ENCODE assay signal across 9 cellular contexts in the genomic region with DNA sequence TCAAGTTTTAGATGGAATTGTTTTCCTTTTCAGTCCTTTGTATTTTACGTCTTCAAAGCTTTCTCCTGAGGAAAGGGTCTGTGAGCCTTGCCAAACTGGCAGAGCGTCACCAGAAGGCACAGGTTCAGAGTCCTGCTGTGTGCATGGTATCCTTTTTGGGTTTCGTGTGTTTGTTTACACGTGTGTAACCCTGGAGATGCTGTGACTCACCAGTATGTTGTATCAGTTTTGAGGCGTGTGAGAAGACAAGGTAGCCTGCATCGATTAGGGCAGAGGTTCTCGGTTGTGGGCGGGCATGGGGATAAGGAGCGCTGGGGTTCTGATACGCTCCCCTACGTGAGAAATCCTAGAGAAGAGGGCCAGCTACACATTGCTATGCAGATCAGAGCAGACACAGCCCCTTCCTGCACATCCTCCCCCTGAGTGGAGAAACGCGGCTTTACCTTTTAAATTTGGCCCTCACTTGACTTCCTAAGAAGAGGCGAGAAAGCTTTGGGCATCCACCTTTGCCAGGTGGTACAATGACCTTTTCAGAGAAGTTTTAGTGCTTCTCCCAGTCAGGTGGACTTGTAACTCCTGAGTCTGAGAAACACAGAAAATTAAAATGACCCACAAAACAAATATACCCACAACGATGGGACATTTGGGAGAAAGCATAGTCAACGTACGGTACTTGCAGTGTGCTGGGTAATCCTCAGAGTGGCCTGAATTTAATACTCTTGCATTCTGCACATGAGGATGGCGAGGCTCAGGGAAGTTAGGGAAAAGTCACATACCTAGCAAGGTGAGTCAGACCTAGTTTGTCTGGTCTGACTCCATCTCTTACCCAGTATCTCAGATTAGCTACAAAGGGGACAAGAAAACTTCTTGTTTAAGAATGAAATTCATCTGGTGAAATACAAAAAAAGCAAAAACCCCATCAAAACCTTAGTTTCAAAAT. TPM values are rescaled to one million over a fixed set of nuclear protein-coding genes. Genes with fewer than 3 reads are reported as not detected.
DNase-seq lines count a peak whose midpoint lies in the region; ATAC-seq and TF ChIP-seq lines count a peak whose summit lies in the region.
"Had no signal": no experiment of that assay in that cellular context is flagged by ENCODE, and none has a peak within 500 bp of the region (broad histone marks: within the 10 kb centered on the region; RNA-seq: fewer than 3 reads in every experiment).

No MANE protein-coding gene starts in this region.

- peaks cover 6% of the 10 kb centered on the region for H3K79me2 ChIP-seq in smooth muscle cell (ENCODE audit: low read depth)

- H3K27me3 ChIP-seq in smooth muscle cell (ENCODE audit: low read depth): no peaks in the 10 kb centered on the region

- no peak overlapping the region for H3K4me3 ChIP-seq in epithelial cell of esophagus (ENCODE audit: low read length)
- H3K4me3 ChIP-seq in smooth muscle cell: no peak overlapping the region

- no peaks in the 10 kb centered on the region for H3K36me3 ChIP-seq in smooth muscle cell (ENCODE audit: low read depth)

- H3K4me1 Mint-ChIP-seq in activated CD4-positive, alpha-beta T cell treated with anti-CD3 and anti-CD28 coated beads for 36 hours: peaks cover 2% of the 10 kb centered on the region

- TF ChIP-seq CTCF in epithelial cell of esophagus (IDR thresholded peaks at IDR 0.05; ENCODE audit: insufficient read depth, low read depth, low read length, missing control alignments) (no peak), smooth muscle cell (IDR thresholded peaks at IDR 0.05; ENCODE audit: borderline replicate concordance, insufficient read depth, poor library complexity, severe bottlenecking) (no peak)

- no peak overlapping the region for H3K4me3 Mint-ChIP-seq in activated CD4-positive, alpha-beta T cell treated with anti-CD3 and anti-CD28 coated beads for 36 hours

- H3K9me3 Mint-ChIP-seq in activated CD4-positive, alpha-beta T cell treated with anti-CD3 and anti-CD28 coated beads for 36 hours (ENCODE audit: low read depth): no peaks in the 10 kb centered on the region

- H3K36me3 Mint-ChIP-seq in activated CD4-positive, alpha-beta T cell treated with anti-CD3 and anti-CD28 coated beads for 36 hours (ENCODE audit: low read depth): peaks cover 12% of the 10 kb centered on the region

- ATAC-seq in activated CD4-positive, alpha-beta T cell treated with anti-CD3 and anti-CD28 coated beads for 36 hours: peak; percentile 33
- no peak for ATAC-seq in GM19035 (IDR thresholded peaks at IDR 0.05; ENCODE audit: unreplicated experiment)

- CTCF ChIA-PET in activated CD4-positive, alpha-beta T cell treated with anti-CD3 and anti-CD28 coated beads for 36 hours (lab: Charles Lee): interaction anchor here (0.6 kb wide), 1 partner anchor 247 kb away, joined by 3 read pairs; no protein-coding TSS in a partner anchor

- peak overlapping the region; percentile 11 for H3K4me2 ChIP-seq in smooth muscle cell

- no peaks in the 10 kb centered on the region for H3K4me1 ChIP-seq in smooth muscle cell (ENCODE audit: low read depth)

- H2AFZ ChIP-seq in smooth muscle cell (ENCODE audit: low read depth): no peak overlapping the region

- 84% methylated on average over 18 of the region's 18 CpGs for WGBS in smooth muscle cell (ENCODE audit: low lambda C conversion rate)

- H3K27ac Mint-ChIP-seq in activated CD4-positive, alpha-beta T cell treated with anti-CD3 and anti-CD28 coated beads for 36 hours: no peak overlapping the region

- POLR2A ChIA-PET in activated CD4-positive, alpha-beta T cell treated with anti-CD3 and anti-CD28 coated beads for 36 hours (lab: Charles Lee): no interaction called here

- peak overlapping the region; percentile 31 for H3K9ac ChIP-seq in smooth muscle cell (ENCODE audit: low read depth)

- no peaks in the 10 kb centered on the region for H3K9me3 ChIP-seq in smooth muscle cell (replicated peaks; ENCODE audit: low read depth)

- peaks cover 20% of the 10 kb centered on the region for H4K20me1 ChIP-seq in smooth muscle cell (ENCODE audit: low read depth)

- H3F3A ChIP-seq in smooth muscle cell (ENCODE audit: low read depth): no peaks in the 10 kb centered on the region

- intact Hi-C loops in activated CD4-positive, alpha-beta T cell treated with anti-CD3 and anti-CD28 coated beads for 36 hours (cut with DNase I, micrococcal nuclease): no loop called here

- DNase-seq in activated CD4-positive, alpha-beta T cell treated with anti-CD3 and anti-CD28 coated beads for 36 hours: no peak
- DNase-seq in activated CD4-positive, alpha-beta T cell treated with anti-CD3 and anti-CD28 coated beads for 48 hours: no peak
- DNase-seq in HT-29 (ENCODE audit: low spot score) (peak; percentile 86), epithelial cell of esophagus (ENCODE audit: low read depth) (peak; percentile 87), smooth muscle cell (lab: John Stamatoyannopoulos, UW; ENCODE audit: unreplicated experiment) (no peak), SKM-1 treated with dmso at 0.1 percent for 144 hours (lab: John Stamatoyannopoulos, UW; ENCODE audit: unreplicated experiment) (no peak), NCI-H2171 treated with DMSO at 0.1 percent for 48 hours (lab: John Stamatoyannopoulos, UW) (no peak)
- DNase-seq: Kasumi-1 had no signal

- H3K27ac ChIP-seq in smooth muscle cell (ENCODE audit: low read depth): peak overlapping the region; percentile 70

- H3K27me3 Mint-ChIP-seq in activated CD4-positive, alpha-beta T cell treated with anti-CD3 and anti-CD28 coated beads for 36 hours: no peaks in the 10 kb centered on the region

RNA-seq across cellular contexts. Expression of gene TRAK1, which starts 38.1 kb away (rescaled TPM):
- 10 to 100 TPM; 22.4 to 23.6 TPM for total RNA-seq in activated CD4-positive, alpha-beta T cell treated with anti-CD3 and anti-CD28 coated beads for 36 hours
- total RNA-seq in HT-29 (2014; rRNA removed; shearing (Covaris generic)): 186 and 190 TPM in 2 replicates
- total RNA-seq in smooth muscle cell: 13.7 and 16.3 TPM in 2 replicates
- 8.7 and 13.9 TPM in 2 replicates for polyA plus RNA-seq in smooth muscle cell

Comparison
In these comparisons a context has a peak if more than half of its experiments do, and no peak if none do; other contexts are left out.
1. DNase-seq: peak in HT-29 (single experiment) and epithelial cell of esophagus (single experiment); none in activated CD4-positive, alpha-beta T cell treated with anti-CD3 and anti-CD28 coated beads for 36 hours (single experiment), activated CD4-positive, alpha-beta T cell treated with anti-CD3 and anti-CD28 coated beads for 48 hours (single experiment), smooth muscle cell (single experiment), SKM-1 treated with dmso at 0.1 percent for 144 hours (single experiment) and NCI-H2171 treated with DMSO at 0.1 percent for 48 hours (single experiment).